In genomic region chr14:24147761-24148428, GRCh38 we compare ENCODE assay signal across 1 cellular context.
TF ChIP-seq lines count a peak whose summit lies in the region.

No MANE protein-coding gene starts in this region.

TF ChIP-seq in HepG2, 621 proteins besides CTCF, POLR2A, EP300 and RAD21 (continued from another document and continues in another):
- no peak for TF ChIP-seq E2F1 (CRISPR knock-in tag; IDR thresholded peaks at IDR 0.05)
- TF ChIP-seq HNRNPH1 (optimal IDR thresholded peaks at IDR 0.05; ENCODE audit: low read depth, low read length) = no peak
- peak; percentile 38; the same call in 1 of the 2 replicates for TF ChIP-seq ZNF142 (CRISPR knock-in tag; IDR thresholded peaks at IDR 0.05)
- no peak; the same call in 1 of the 2 replicates for TF ChIP-seq TFAP4 (IDR thresholded peaks at IDR 0.05; ENCODE audit: borderline replicate concordance, low read depth)
- TF ChIP-seq ZNF292 (CRISPR knock-in tag; IDR thresholded peaks at IDR 0.05; ENCODE audit: borderline replicate concordance, low read depth) = peak; percentile 48; the same call in 1 of the 2 replicates
- no peak for TF ChIP-seq HDAC2 (CRISPR knock-in tag; IDR thresholded peaks at IDR 0.05)
- TF ChIP-seq ZNF772 (CRISPR knock-in tag; IDR thresholded peaks at IDR 0.05) = no peak
- no peak for TF ChIP-seq CREM (IDR thresholded peaks at IDR 0.05)
- TF ChIP-seq CREM (CRISPR knock-in tag; IDR thresholded peaks at IDR 0.05) = no peak
- no peak; the same call in 1 of the 2 replicates for TF ChIP-seq ZNF776 (CRISPR knock-in tag; IDR thresholded peaks at IDR 0.05)
- TF ChIP-seq ZNF160 (CRISPR knock-in tag; IDR thresholded peaks at IDR 0.05) = 0 out of 2 replicates have a peak, but pooled peaks have one; percentile 73
- no peak for TF ChIP-seq MEIS2 (CRISPR knock-in tag; IDR thresholded peaks at IDR 0.05)
- TF ChIP-seq ZSCAN31 (CRISPR knock-in tag; IDR thresholded peaks at IDR 0.05; ENCODE audit: low read depth) = no peak
- TF ChIP-seq ZNF670 (CRISPR knock-in tag; IDR thresholded peaks at IDR 0.05; ENCODE audit: borderline replicate concordance) = no peak
- no peak for TF ChIP-seq CREB1 (IDR thresholded peaks at IDR 0.05)
- no peak for TF ChIP-seq CREB1 (CRISPR knock-in tag; IDR thresholded peaks at IDR 0.05)
- TF ChIP-seq ZSCAN30 (CRISPR knock-in tag; IDR thresholded peaks at IDR 0.05) = no peak
- no peak for TF ChIP-seq ETV5 (CRISPR knock-in tag; IDR thresholded peaks at IDR 0.05; ENCODE audit: borderline replicate concordance)
- peak; percentile 97 for TF ChIP-seq MZF1 (CRISPR knock-in tag; IDR thresholded peaks at IDR 0.05; ENCODE audit: borderline replicate concordance)
- TF ChIP-seq ZNF484 (CRISPR knock-in tag; IDR thresholded peaks at IDR 0.05; ENCODE audit: borderline replicate concordance, low read depth) = peak; percentile 83; the same call in 1 of the 2 replicates
- TF ChIP-seq NFKBIZ (CRISPR knock-in tag; IDR thresholded peaks at IDR 0.05) = no peak; the same call in 1 of the 2 replicates
- TF ChIP-seq NFE2L2 (IDR thresholded peaks at IDR 0.05; ENCODE audit: low read length) = no peak
- no peak for TF ChIP-seq HINFP (CRISPR knock-in tag; IDR thresholded peaks at IDR 0.05; ENCODE audit: low read depth)
- TF ChIP-seq, protein P1, sequence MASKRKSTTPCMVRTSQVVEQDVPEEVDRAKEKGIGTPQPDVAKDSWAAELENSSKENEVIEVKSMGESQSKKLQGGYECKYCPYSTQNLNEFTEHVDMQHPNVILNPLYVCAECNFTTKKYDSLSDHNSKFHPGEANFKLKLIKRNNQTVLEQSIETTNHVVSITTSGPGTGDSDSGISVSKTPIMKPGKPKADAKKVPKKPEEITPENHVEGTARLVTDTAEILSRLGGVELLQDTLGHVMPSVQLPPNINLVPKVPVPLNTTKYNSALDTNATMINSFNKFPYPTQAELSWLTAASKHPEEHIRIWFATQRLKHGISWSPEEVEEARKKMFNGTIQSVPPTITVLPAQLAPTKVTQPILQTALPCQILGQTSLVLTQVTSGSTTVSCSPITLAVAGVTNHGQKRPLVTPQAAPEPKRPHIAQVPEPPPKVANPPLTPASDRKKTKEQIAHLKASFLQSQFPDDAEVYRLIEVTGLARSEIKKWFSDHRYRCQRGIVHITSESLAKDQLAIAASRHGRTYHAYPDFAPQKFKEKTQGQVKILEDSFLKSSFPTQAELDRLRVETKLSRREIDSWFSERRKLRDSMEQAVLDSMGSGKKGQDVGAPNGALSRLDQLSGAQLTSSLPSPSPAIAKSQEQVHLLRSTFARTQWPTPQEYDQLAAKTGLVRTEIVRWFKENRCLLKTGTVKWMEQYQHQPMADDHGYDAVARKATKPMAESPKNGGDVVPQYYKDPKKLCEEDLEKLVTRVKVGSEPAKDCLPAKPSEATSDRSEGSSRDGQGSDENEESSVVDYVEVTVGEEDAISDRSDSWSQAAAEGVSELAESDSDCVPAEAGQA (IDR thresholded peaks at IDR 0.05; ENCODE audit: low read depth) = no peak
- TF ChIP-seq, protein P1 (CRISPR knock-in tag; IDR thresholded peaks at IDR 0.05; ENCODE audit: borderline replicate concordance) = no peak
- no peak for TF ChIP-seq ATF7 (IDR thresholded peaks at IDR 0.05)
- TF ChIP-seq ATF7 (CRISPR knock-in tag; IDR thresholded peaks at IDR 0.05) = no peak; the same call in 1 of the 2 replicates
- TF ChIP-seq ZFX (CRISPR knock-in tag; IDR thresholded peaks at IDR 0.05; ENCODE audit: low read depth) = peak; percentile 89
- peak; percentile 8 for TF ChIP-seq TAF15 (IDR thresholded peaks at IDR 0.05; ENCODE audit: low read depth, low read length, poor library complexity, severe bottlenecking)
- no peak for TF ChIP-seq ZNF850 (CRISPR knock-in tag; conservative IDR thresholded peaks at IDR 0.05)
- no peak for TF ChIP-seq AKNA (CRISPR knock-in tag; IDR thresholded peaks at IDR 0.05; ENCODE audit: borderline replicate concordance)
- TF ChIP-seq PTBP1 (IDR thresholded peaks at IDR 0.05; ENCODE audit: low read depth, low read length, poor library complexity, severe bottlenecking) = no peak
- TF ChIP-seq SNAPC2 (CRISPR knock-in tag; IDR thresholded peaks at IDR 0.05) = no peak; the same call in 1 of the 2 replicates
- no peak for TF ChIP-seq ZSCAN25 (CRISPR knock-in tag; IDR thresholded peaks at IDR 0.05)
- TF ChIP-seq ZNF354B (CRISPR knock-in tag; IDR thresholded peaks at IDR 0.05) = peak; percentile 84; the same call in 1 of the 2 replicates
- no peak for TF ChIP-seq ELF4 (CRISPR knock-in tag; IDR thresholded peaks at IDR 0.05; ENCODE audit: borderline replicate concordance)
- TF ChIP-seq KLF12 (CRISPR knock-in tag; IDR thresholded peaks at IDR 0.05; ENCODE audit: borderline replicate concordance) = no peak
- 0 out of 2 replicates have a peak, but pooled peaks have one; percentile 4 for TF ChIP-seq NFYB (CRISPR knock-in tag; IDR thresholded peaks at IDR 0.05)
- TF ChIP-seq ARHGAP35 (CRISPR knock-in tag; IDR thresholded peaks at IDR 0.05; ENCODE audit: borderline replicate concordance) = no peak
- no peak; the same call in 1 of the 2 replicates for TF ChIP-seq ZBTB8A (CRISPR knock-in tag; IDR thresholded peaks at IDR 0.05; ENCODE audit: borderline replicate concordance, low read depth)
